Comparison of ENCODE assay signal across 8 cellular contexts in genomic region chr2:99337931-99338580, GRCh38. TPM values are rescaled to one million over a fixed set of nuclear protein-coding genes. Genes with fewer than 3 reads are reported as not detected.
DNase-seq lines count a peak whose midpoint lies in the region; TF ChIP-seq lines count a peak whose summit lies in the region.

No MANE protein-coding gene starts in this region.

- TF ChIP-seq CTCF in WERI-Rb-1 (IDR thresholded peaks at IDR 0.05; ENCODE audit: low read depth, low read length) = no peak
- no peak for TF ChIP-seq CTCF in tibial nerve (IDR thresholded peaks at IDR 0.05)
- no peak for TF ChIP-seq CTCF in osteocyte (IDR thresholded peaks at IDR 0.05)

- WGBS in tibial nerve, 2 donors = 3 to 4% methylated on average over 20 of the region's 20 CpGs

- no peak for TF ChIP-seq EP300 in tibial nerve (IDR thresholded peaks at IDR 0.05)

- peaks cover 5 to 61% (median 25%) of the 10 kb centered on the region in 4 donors for H3K4me1 ChIP-seq in tibial nerve

- H3K9me3 Mint-ChIP-seq in osteocyte (ENCODE audit: unreplicated experiment) = no peaks in the 10 kb centered on the region

- peaks cover 28% of the 10 kb centered on the region for H3K4me1 Mint-ChIP-seq in osteocyte (ENCODE audit: unreplicated experiment)

- no peak overlapping the region for H3K4me3 Mint-ChIP-seq in osteocyte (ENCODE audit: unreplicated experiment)

- H3K36me3 ChIP-seq in WERI-Rb-1 (peaks cover 8% of the 10 kb centered on the region), tibial nerve (peaks cover 0 to under 1% (median 0%) of the 10 kb centered on the region in 3 donors)

- H3K4me3 ChIP-seq in WERI-Rb-1 (ENCODE audit: low read depth, low read length) (peak overlapping the region; percentile 92), tibial nerve (peak overlapping the region; percentile 61 to 96 (median 79))

- H3K27ac ChIP-seq in WERI-Rb-1 = peak overlapping the region; percentile 86
- H3K27ac ChIP-seq in tibial nerve = peak overlapping the region; percentile 88 to 95 (median 91)

- peaks cover 2% of the 10 kb centered on the region for H3K36me3 Mint-ChIP-seq in osteocyte (ENCODE audit: unreplicated experiment)

- DNase-seq in activated CD4-positive, alpha-beta T cell treated with anti-CD3 and anti-CD28 coated beads, Interleukin-2, amount 50 U/mL, for 1 hour = peak; percentile 5
- no peak for DNase-seq in activated CD4-positive, alpha-beta T cell treated with anti-CD3 and anti-CD28 coated beads for 48 hours
- peak; percentile 5 for DNase-seq in HS-27A (ENCODE audit: low read depth)
- no peak for DNase-seq in WERI-Rb-1
- DNase-seq in iPS-NIHi11 (ENCODE audit: low spot score) = peak; percentile 10
- DNase-seq in tibial nerve (ENCODE audit: low spot score in 2 of 2) = no peak
- no peak for DNase-seq in NCI-H446 treated with DMSO at 0.1 percent for 48 hours (lab: John Stamatoyannopoulos, UW)
- no peak for DNase-seq in osteocyte (ENCODE audit: extremely low spot score, unreplicated experiment)

- H3K27ac Mint-ChIP-seq in osteocyte (ENCODE audit: unreplicated experiment) = no peak overlapping the region

- no peak for TF ChIP-seq POLR2A in tibial nerve (IDR thresholded peaks at IDR 0.05)

- H3K9me3 ChIP-seq in WERI-Rb-1 (ENCODE audit: severe bottlenecking) = no peaks in the 10 kb centered on the region
- H3K9me3 ChIP-seq in tibial nerve = no peaks in the 10 kb centered on the region

- no peaks in the 10 kb centered on the region for H3K27me3 Mint-ChIP-seq in osteocyte (ENCODE audit: unreplicated experiment)

- H3K27me3 ChIP-seq in WERI-Rb-1 (ENCODE audit: insufficient read depth, low read depth, severe bottlenecking) (no peaks in the 10 kb centered on the region), tibial nerve (no peaks in the 10 kb centered on the region)

RNA-seq across cellular contexts. Expression of gene EIF5B, which starts 0.9 kb away (rescaled TPM):
- 10 to 100 TPM; 28.8 to 47.4 (median 42.3) TPM for total RNA-seq in tibial nerve
- total RNA-seq in osteocyte = 35.5 and 39.8 TPM in 2 replicates

RNA-seq across cellular contexts. Expression of gene TXNDC9, which starts 1.9 kb away (rescaled TPM):
- total RNA-seq in tibial nerve (10 to 100 TPM; 25.3 to 37.1 (median 29.7) TPM), osteocyte (27.5 and 29.3 TPM in 2 replicates)

RNA-seq across cellular contexts. Expression of gene LYG1, which starts 37.1 kb away (rescaled TPM):
- 1 to 10 TPM in 3 of 4 donors, under 1 TPM in 1; 0.66 to 2.7 (median 1.9) TPM for total RNA-seq in tibial nerve
- total RNA-seq in osteocyte = 1.1 and 1.8 TPM in 2 replicates

Comparison
In these comparisons a context has a peak if more than half of its experiments do, and no peak if none do; other contexts are left out.
1. DNase-seq: peak in activated CD4-positive, alpha-beta T cell treated with anti-CD3 and anti-CD28 coated beads, Interleukin-2, amount 50 U/mL, for 1 hour (single experiment), HS-27A (single experiment) and iPS-NIHi11 (single experiment); none in activated CD4-positive, alpha-beta T cell treated with anti-CD3 and anti-CD28 coated beads for 48 hours (single experiment), WERI-Rb-1 (single experiment), tibial nerve (0 of 2), NCI-H446 treated with DMSO at 0.1 percent for 48 hours (single experiment) and osteocyte (single experiment).